In the genomic region with DNA sequence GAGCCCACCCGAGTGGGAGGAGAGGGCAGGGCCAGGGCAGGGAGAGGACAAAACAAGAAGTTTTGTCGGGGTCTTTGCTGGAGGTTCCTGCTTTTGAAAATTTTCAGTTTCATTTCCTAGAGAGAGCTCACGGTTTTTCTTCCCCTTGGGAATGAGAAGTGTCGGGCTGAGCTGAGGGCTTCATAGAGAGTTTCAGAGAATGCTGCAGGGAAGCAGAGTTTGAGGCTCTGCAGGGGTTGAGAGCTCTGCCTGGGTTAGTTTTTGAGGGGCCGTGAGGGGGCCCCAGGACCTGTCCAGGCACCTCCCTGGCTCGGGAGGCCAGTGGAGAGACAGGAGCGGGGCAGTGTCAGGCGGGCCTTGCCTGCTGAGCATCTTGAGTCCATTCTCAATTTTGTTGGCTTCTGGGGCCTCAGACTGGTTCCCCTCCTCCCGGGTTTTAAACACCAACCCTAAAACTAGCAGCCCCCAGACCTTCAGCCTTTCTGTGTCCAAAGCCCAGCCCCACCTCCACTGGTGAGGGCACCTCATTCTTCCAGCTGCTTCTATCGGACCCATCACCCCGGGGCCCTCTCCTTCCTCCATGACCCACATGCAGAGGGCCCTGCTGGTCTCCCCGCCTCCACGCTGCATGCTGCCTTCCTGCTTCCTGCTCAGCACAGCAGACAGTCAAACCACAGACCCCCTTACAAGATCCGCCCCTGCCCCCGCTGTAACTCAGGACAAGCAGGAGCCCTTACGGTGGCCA, we compare ENCODE assay signal across 8 cellular contexts. TPM values are rescaled to one million over a fixed set of nuclear protein-coding genes. Genes with fewer than 3 reads are reported as not detected.
A peak's percentile ranks its signal among the peaks of the same experiment; 100 is the strongest.
DNase-seq lines count a peak whose midpoint lies in the region; ATAC-seq and TF ChIP-seq lines count a peak whose summit lies in the region.

No MANE protein-coding gene starts in this region.

- intact Hi-C loops in activated CD8-positive, alpha-beta T cell treated with anti-CD3 and anti-CD28 coated beads for 36 hours (cut with micrococcal nuclease), result no loop called here

- peak overlapping the region; percentile 19; the same call in 1 of the 2 replicates for H3K9ac ChIP-seq in HUES64 (ENCODE audit: low read depth, low read length)

- POLR2A ChIA-PET in activated CD8-positive, alpha-beta T cell treated with anti-CD3 and anti-CD28 coated beads for 36 hours (lab: Charles Lee), result interaction anchor here (1.4 to 4.8 kb wide), 7 partner anchors 7 to 191 kb away, joined by 3 to 30 read pairs (median 11); no protein-coding TSS in a partner anchor

- peak; percentile 32 for ATAC-seq in activated CD8-positive, alpha-beta T cell treated with anti-CD3 and anti-CD28 coated beads for 36 hours
- ATAC-seq in HG03139 (IDR thresholded peaks at IDR 0.05; ENCODE audit: unreplicated experiment) (no peak), GM19455 (IDR thresholded peaks at IDR 0.05; ENCODE audit: unreplicated experiment) (no peak)

- TF ChIP-seq CTCF in activated CD8-positive, alpha-beta T cell treated with anti-CD3 and anti-CD28 coated beads for 36 hours (IDR thresholded peaks at IDR 0.05), result no peak
- no peak for TF ChIP-seq CTCF in foreskin fibroblast (IDR thresholded peaks at IDR 0.05; ENCODE audit: low read depth, low read length)
- no peak for TF ChIP-seq CTCF in GM13977 (IDR thresholded peaks at IDR 0.05; ENCODE audit: extremely low read depth, insufficient read depth, missing control alignments)

- peaks cover 1% of the 10 kb centered on the region for H3K9me3 Mint-ChIP-seq in activated CD8-positive, alpha-beta T cell treated with anti-CD3 and anti-CD28 coated beads for 36 hours

- no peak overlapping the region for H3K4me3 ChIP-seq in HUES64 (ENCODE audit: low read length)
- H3K4me3 ChIP-seq in foreskin fibroblast (ENCODE audit: low read depth in 1 of 2, low read length in 2 of 2), result peak overlapping the region; percentile 41 to 87

- H3K9me3 ChIP-seq in HUES64 (ENCODE audit: insufficient read depth, low read depth, low read length), result no peaks in the 10 kb centered on the region

- H3K4me3 Mint-ChIP-seq in activated CD8-positive, alpha-beta T cell treated with anti-CD3 and anti-CD28 coated beads for 36 hours, result peak overlapping the region; percentile 89

- CTCF ChIA-PET in activated CD8-positive, alpha-beta T cell treated with anti-CD3 and anti-CD28 coated beads for 36 hours (lab: Charles Lee), result interaction anchor here (1.2 to 1.3 kb wide), 3 partner anchors 9 to 163 kb away, joined by 3 to 6 read pairs (median 4); partner anchors contain the start of gene GAA

- H3K4me1 Mint-ChIP-seq in activated CD8-positive, alpha-beta T cell treated with anti-CD3 and anti-CD28 coated beads for 36 hours (ENCODE audit: low read depth), result peaks cover 42% of the 10 kb centered on the region

- no peak overlapping the region for H3K27ac ChIP-seq in HUES64 (ENCODE audit: low read depth, low read length)

- in situ Hi-C loops in GM13977 (cut with MboI; ENCODE audit: low pct_unique_long_range_greater_than_20kb, low sequenced_read_pairs, unreplicated experiment), result no loop called here

- 92% methylated on average over 16 of the region's 16 CpGs for WGBS in HUES64

- peaks cover 16% of the 10 kb centered on the region; the same call in 1 of the 2 replicates for H3K4me1 ChIP-seq in HUES64 (ENCODE audit: insufficient read depth, low read length)

- peak; percentile 85 for DNase-seq in activated CD8-positive, alpha-beta T cell treated with anti-CD3 and anti-CD28 coated beads for 36 hours
- DNase-seq in foreskin fibroblast, result no peak
- peak; percentile 58 for DNase-seq in stimulated activated CD8-positive, alpha-beta memory T cell treated with anti-CD3 and anti-CD28 coated beads, Interleukin-4, amount 100 ng/mL, for 24 hours (ENCODE audit: low read depth)
- DNase-seq in GM13977 (ENCODE audit: low spot score), result no peak
- no peak for DNase-seq in SW480 (ENCODE audit: low spot score)

- H3K27me3 ChIP-seq in HUES64 (ENCODE audit: insufficient read depth, low read length), result no peaks in the 10 kb centered on the region

- no peaks in the 10 kb centered on the region for H3K27me3 Mint-ChIP-seq in activated CD8-positive, alpha-beta T cell treated with anti-CD3 and anti-CD28 coated beads for 36 hours

- H3K27ac Mint-ChIP-seq in activated CD8-positive, alpha-beta T cell treated with anti-CD3 and anti-CD28 coated beads for 36 hours, result peak overlapping the region; percentile 89

- peaks cover 27% of the 10 kb centered on the region for H3K36me3 Mint-ChIP-seq in activated CD8-positive, alpha-beta T cell treated with anti-CD3 and anti-CD28 coated beads for 36 hours (ENCODE audit: low read depth)

- H3K36me3 ChIP-seq in HUES64 (ENCODE audit: insufficient read depth, low read length), result peaks cover 20% of the 10 kb centered on the region

RNA-seq across cellular contexts. Expression of gene RNF213, which starts 3.6 kb away (rescaled TPM):
- polyA plus RNA-seq in HUES64 (2013, experiment 1 of 2), result 13.8 TPM
- polyA plus RNA-seq in HUES64 (2013, experiment 2 of 2), result 20.4 TPM
- 100 to 1,000 TPM; 131 to 142 TPM for total RNA-seq in activated CD8-positive, alpha-beta T cell treated with anti-CD3 and anti-CD28 coated beads for 36 hours

RNA-seq across cellular contexts. Expression of gene SLC26A11, which starts 44.0 kb away (rescaled TPM):
- polyA plus RNA-seq in HUES64 (2013, experiment 1 of 2), result 9.8 TPM
- 12.0 TPM for polyA plus RNA-seq in HUES64 (2013, experiment 2 of 2)
- 1 to 10 TPM; 1.6 to 1.7 TPM for total RNA-seq in activated CD8-positive, alpha-beta T cell treated with anti-CD3 and anti-CD28 coated beads for 36 hours

RNA-seq across cellular contexts. Expression of gene SGSH, which starts 44.1 kb away (rescaled TPM):
- 13.8 TPM for polyA plus RNA-seq in HUES64 (2013, experiment 1 of 2)
- 12.7 TPM for polyA plus RNA-seq in HUES64 (2013, experiment 2 of 2)
- total RNA-seq in activated CD8-positive, alpha-beta T cell treated with anti-CD3 and anti-CD28 coated beads for 36 hours, result 1 to 10 TPM; 7.8 to 8.3 TPM

Comparison
In these comparisons a context has a peak if more than half of its experiments do, and no peak if none do; other contexts are left out.
1. DNase-seq: peak in activated CD8-positive, alpha-beta T cell treated with anti-CD3 and anti-CD28 coated beads for 36 hours (single experiment) and stimulated activated CD8-positive, alpha-beta memory T cell treated with anti-CD3 and anti-CD28 coated beads, Interleukin-4, amount 100 ng/mL, for 24 hours (single experiment); none in foreskin fibroblast (0 of 2), GM13977 (single experiment) and SW480 (single experiment).